Comparison of ENCODE assay signal across 18 cellular contexts in the genomic region with DNA sequence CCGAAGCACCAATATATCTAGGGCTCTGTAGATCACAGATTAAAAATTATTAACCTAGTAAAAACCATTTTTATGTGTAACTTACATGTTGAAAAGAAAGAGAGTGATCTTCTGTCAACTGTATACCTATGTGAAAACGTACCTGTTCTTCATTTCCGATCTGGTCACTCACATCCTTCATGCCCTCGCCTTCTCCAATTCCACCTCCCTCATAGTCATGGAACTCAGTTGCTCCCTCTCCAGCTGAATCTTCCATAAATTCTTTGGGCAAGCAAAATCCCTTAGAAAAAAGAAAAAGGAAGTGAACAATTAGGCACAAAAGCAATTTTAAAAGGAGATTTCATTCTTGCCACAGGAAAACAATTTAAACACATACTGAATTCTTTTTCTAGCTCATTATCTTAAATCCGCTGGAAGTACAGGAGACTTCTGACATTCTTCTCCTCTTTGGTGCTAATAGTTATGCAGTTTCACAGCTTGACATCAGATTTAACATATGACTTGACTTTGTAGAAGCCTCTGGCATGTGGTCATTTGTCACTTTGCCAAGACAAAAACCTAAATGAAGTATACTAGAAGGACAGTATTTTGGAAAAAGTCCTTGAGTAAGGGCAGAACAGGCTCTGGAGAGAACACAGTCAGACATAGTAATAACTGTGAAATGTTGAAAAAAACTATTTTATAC. TPM values are rescaled to one million over a fixed set of nuclear protein-coding genes. Genes with fewer than 3 reads are reported as not detected.
DNase-seq lines count a peak whose midpoint lies in the region; ATAC-seq and TF ChIP-seq lines count a peak whose summit lies in the region.
"Had no signal": no experiment of that assay in that cellular context is flagged by ENCODE, and none has a peak within 500 bp of the region (broad histone marks: within the 10 kb centered on the region; RNA-seq: fewer than 3 reads in every experiment).

No MANE protein-coding gene starts in this region.

- intact Hi-C loops in left ventricle myocardium inferior (cut with micrococcal nuclease) (no loop called here), left cardiac atrium (cut with DNase I) (no loop called here)

- H3K4me3 ChIP-seq in left ventricle myocardium inferior (no peak overlapping the region), iPS-18a (ENCODE audit: low read length) (peak overlapping the region; percentile 2)
- H3K4me3 ChIP-seq: body of pancreas, gastroesophageal sphincter, Peyer's patch, smooth muscle cell had no signal

- peaks cover 39% of the 10 kb centered on the region for H3K4me1 ChIP-seq in left ventricle myocardium inferior
- H3K4me1 ChIP-seq in iPS-18a (ENCODE audit: control insufficient read depth, low read depth, low read length): peaks cover 23% of the 10 kb centered on the region
- H3K4me1 ChIP-seq: body of pancreas, gastroesophageal sphincter, Peyer's patch had no signal

- DNase-seq in left ventricle myocardium inferior: no peak
- DNase-seq in left cardiac atrium: no peak
- peak; percentile 15 for DNase-seq in cerebellar cortex (ENCODE audit: low spot score)
- DNase-seq in SKM-1 treated with dmso at 0.1 percent for 144 hours (lab: John Stamatoyannopoulos, UW; ENCODE audit: unreplicated experiment): no peak
- DNase-seq: activated gamma-delta T cell; body of pancreas; effector CD4-positive, alpha-beta T cell; GDM1; kidney glomerular epithelial cell; NCI-H1092; NCI-H82; Peyer's patch had no signal

- H3K9me3 ChIP-seq in left ventricle myocardium inferior (replicated peaks) (no peaks in the 10 kb centered on the region), iPS-18a (ENCODE audit: control insufficient read depth, low read depth, low read length) (no peaks in the 10 kb centered on the region)
- H3K9me3 ChIP-seq: body of pancreas, gastroesophageal sphincter, Peyer's patch had no signal

- H3K36me3 ChIP-seq in left ventricle myocardium inferior: peaks cover 76% of the 10 kb centered on the region
- peaks cover 81% of the 10 kb centered on the region for H3K36me3 ChIP-seq in iPS-18a (ENCODE audit: control insufficient read depth, low read depth, low read length)

- H3K27ac ChIP-seq in left ventricle myocardium inferior (replicated peaks) (peak overlapping the region; percentile 1), iPS-18a (ENCODE audit: low read length) (peak overlapping the region; percentile 33)
- H3K27ac ChIP-seq: body of pancreas, gastroesophageal sphincter, Peyer's patch had no signal

- H3K27me3 ChIP-seq in left ventricle myocardium inferior (ENCODE audit: low read depth): no peaks in the 10 kb centered on the region
- no peaks in the 10 kb centered on the region for H3K27me3 ChIP-seq in iPS-18a (ENCODE audit: control insufficient read depth, insufficient read depth, low read length)
- H3K27me3 ChIP-seq: body of pancreas, gastroesophageal sphincter, Peyer's patch had no signal

- ATAC-seq in left cardiac atrium: no peak
- no peak for ATAC-seq in HG03159 (IDR thresholded peaks at IDR 0.05; ENCODE audit: unreplicated experiment)
- no peak for ATAC-seq in SK-N-SH treated with all-trans-retinoic acid at 6 μM for 48 hours
- ATAC-seq in GM18868 (IDR thresholded peaks at IDR 0.05; ENCODE audit: unreplicated experiment): no peak
- ATAC-seq: body of pancreas, gastroesophageal sphincter had no signal

- TF ChIP-seq CTCF in left ventricle myocardium inferior (IDR thresholded peaks at IDR 0.05; ENCODE audit: borderline replicate concordance): no peak

- peak overlapping the region; percentile 2 for H3K9ac ChIP-seq in iPS-18a (ENCODE audit: low read length)

TF ChIP-seq in SK-N-SH treated with all-trans-retinoic acid at 6 μM for 48 hours, 23 proteins besides CTCF, POLR2A, EP300 and RAD21:
- no peak for TF ChIP-seq ZFP3 (CRISPR knock-in tag; IDR thresholded peaks at IDR 0.05)
- no peak for TF ChIP-seq PATZ1 (CRISPR knock-in tag; IDR thresholded peaks at IDR 0.05; ENCODE audit: borderline replicate concordance)

RNA-seq across cellular contexts. Expression of gene LYRM2, which starts 29.5 kb away (rescaled TPM):
- total RNA-seq in left ventricle myocardium inferior: 41.3 TPM
- 10 to 100 TPM; 27.9 to 36.7 TPM for total RNA-seq in left cardiac atrium
